36 cellular contexts compared by ENCODE assay signal in genomic region chr11:109029927-109030326, GRCh38.
"Had no signal": no experiment of that assay in that cellular context is flagged by ENCODE, and none has a peak within 500 bp of the region (broad histone marks: within the 10 kb centered on the region; RNA-seq: fewer than 3 reads in every experiment).

No MANE protein-coding gene starts in this region.

- H3K27ac Mint-ChIP-seq: activated B cell treated with CpG ODN at 0.5 μM for 24 hours; activated CD4-positive, alpha-beta memory T cell treated with anti-CD3 and anti-CD28 coated beads for 36 hours; activated CD4-positive, alpha-beta T cell treated with anti-CD3 and anti-CD28 coated beads, Interleukin-2, amount 10 ng/mL, durations not matched to agents 24 days and 14 days; activated CD8-positive, alpha-beta T cell treated with anti-CD3 and anti-CD28 coated beads for 36 hours; activated naive CD4-positive, alpha-beta T cell treated with anti-CD3 and anti-CD28 coated beads for 36 hours; activated naive CD4-positive, alpha-beta T cell treated with anti-CD3 and anti-CD28 coated beads, Interleukin-2, amount 50 U/mL, for 72 hours; activated naive CD8-positive, alpha-beta T cell treated with anti-CD3 and anti-CD28 coated beads for 36 hours; activated T-cell treated with anti-CD3 and anti-CD28 coated beads, Interleukin-2, amount 50 U/mL, for 72 hours; activated T-helper 1 cell treated with anti-CD3 and anti-CD28 coated beads, Interleukin-12 subunit alpha, Interleukin-12 subunit beta, Interleukin-2, Interleukin-4 antibody, amounts not matched to agents 30 ng/mL and 10 ng/mL and 1 ng/mL, durations not matched to agents 14 hours and 24 hours and 36 hours; activated T-helper 17 cell treated with anti-CD3 and anti-CD28 coated beads, Interleukin-2, amount 50 U/mL, for 72 hours; T-helper 1 cell treated with Interleukin-12 subunit alpha and Interleukin-12 subunit beta and Interleukin-4 antibody, amounts not matched to agents 30 μg/mL and 1 μg/mL, for 36 hours; T-helper 2 cell treated with Interferon-gamma antibody and Interleukin-4, amounts not matched to agents 5 μg/mL and 100 μg/mL, for 36 hours had no signal

- H3K36me3 Mint-ChIP-seq: activated CD4-positive, alpha-beta memory T cell treated with anti-CD3 and anti-CD28 coated beads for 36 hours; activated naive CD4-positive, alpha-beta T cell treated with anti-CD3 and anti-CD28 coated beads, Interleukin-2, amount 50 U/mL, for 72 hours; activated naive CD8-positive, alpha-beta T cell treated with anti-CD3 and anti-CD28 coated beads for 36 hours had no signal

- H3K9me3 ChIP-seq: adrenal gland, body of pancreas had no signal

- H3K4me3 Mint-ChIP-seq: activated B cell treated with CpG ODN at 0.5 μM for 24 hours; activated CD4-positive, alpha-beta memory T cell treated with anti-CD3 and anti-CD28 coated beads for 36 hours; activated CD4-positive, alpha-beta T cell treated with anti-CD3 and anti-CD28 coated beads, Interleukin-2, amount 10 ng/mL, durations not matched to agents 24 days and 14 days; activated CD8-positive, alpha-beta T cell treated with anti-CD3 and anti-CD28 coated beads for 36 hours; activated naive CD4-positive, alpha-beta T cell treated with anti-CD3 and anti-CD28 coated beads for 36 hours; activated naive CD8-positive, alpha-beta T cell treated with anti-CD3 and anti-CD28 coated beads for 36 hours; activated T-cell treated with anti-CD3 and anti-CD28 coated beads, Interleukin-2, amount 50 U/mL, for 4 hours; activated T-cell treated with anti-CD3 and anti-CD28 coated beads, Interleukin-2, amount 50 U/mL, for 72 hours; activated T-helper 1 cell treated with anti-CD3 and anti-CD28 coated beads, Interleukin-12 subunit alpha, Interleukin-12 subunit beta, Interleukin-2, Interleukin-4 antibody, amounts not matched to agents 30 ng/mL and 10 ng/mL and 1 ng/mL, durations not matched to agents 14 hours and 24 hours and 36 hours; activated T-helper 17 cell treated with anti-CD3 and anti-CD28 coated beads, Interleukin-2, amount 50 U/mL, for 72 hours; central memory CD8-positive, alpha-beta T cell; T-helper 1 cell treated with Interleukin-12 subunit alpha and Interleukin-12 subunit beta and Interleukin-4 antibody, amounts not matched to agents 30 μg/mL and 1 μg/mL, for 36 hours; T-helper 2 cell treated with Interferon-gamma antibody and Interleukin-4, amounts not matched to agents 5 μg/mL and 100 μg/mL, for 36 hours had no signal

- H3K9me3 Mint-ChIP-seq: activated CD4-positive, alpha-beta T cell treated with anti-CD3 and anti-CD28 coated beads, Interleukin-2, amount 10 ng/mL, durations not matched to agents 24 days and 14 days; activated naive CD4-positive, alpha-beta T cell treated with anti-CD3 and anti-CD28 coated beads, Interleukin-2, amount 50 U/mL, for 72 hours; activated T-cell treated with anti-CD3 and anti-CD28 coated beads, Interleukin-2, amount 50 U/mL, for 4 hours; activated T-helper 1 cell treated with anti-CD3 and anti-CD28 coated beads, Interleukin-12 subunit alpha, Interleukin-12 subunit beta, Interleukin-2, Interleukin-4 antibody, amounts not matched to agents 30 ng/mL and 10 ng/mL and 1 ng/mL, durations not matched to agents 14 hours and 24 hours and 36 hours; activated T-helper 17 cell treated with anti-CD3 and anti-CD28 coated beads, Interleukin-2, amount 50 U/mL, for 72 hours; central memory CD8-positive, alpha-beta T cell; T-helper 1 cell treated with Interleukin-12 subunit alpha and Interleukin-12 subunit beta and Interleukin-4 antibody, amounts not matched to agents 30 μg/mL and 1 μg/mL, for 36 hours; T-helper 2 cell treated with Interferon-gamma antibody and Interleukin-4, amounts not matched to agents 5 μg/mL and 100 μg/mL, for 36 hours had no signal

- H3K36me3 ChIP-seq: adrenal gland, brain microvascular endothelial cell, breast epithelium had no signal

- H3K27ac ChIP-seq: adrenal gland, body of pancreas, brain microvascular endothelial cell, breast epithelium, VCaP had no signal

- H3K4me3 ChIP-seq: adrenal gland, body of pancreas, breast epithelium had no signal

- H3K27me3 ChIP-seq: adrenal gland, body of pancreas, brain microvascular endothelial cell, breast epithelium had no signal

- H3K4me1 Mint-ChIP-seq: activated B cell treated with CpG ODN at 0.5 μM for 24 hours; activated CD4-positive, alpha-beta T cell treated with anti-CD3 and anti-CD28 coated beads, Interleukin-2, amount 10 ng/mL, durations not matched to agents 24 days and 14 days; activated naive CD8-positive, alpha-beta T cell treated with anti-CD3 and anti-CD28 coated beads for 36 hours; activated T-helper 17 cell treated with anti-CD3 and anti-CD28 coated beads, Interleukin-2, amount 50 U/mL, for 72 hours; central memory CD8-positive, alpha-beta T cell had no signal

- DNase-seq: activated B cell treated with CpG ODN at 0.5 μM for 24 hours; activated CD4-positive, alpha-beta memory T cell treated with anti-CD3 and anti-CD28 coated beads for 36 hours; activated CD4-positive, alpha-beta T cell treated with anti-CD3 and anti-CD28 coated beads for 4 hours; activated CD4-positive, alpha-beta T cell treated with anti-CD3 and anti-CD28 coated beads, Interleukin-2, amount 10 ng/mL, durations not matched to agents 24 days and 14 days; activated CD4-positive, alpha-beta T cell treated with anti-CD3 and anti-CD28 coated beads, Interleukin-2, amount 50 U/mL, for 1 hour; activated CD4-positive, alpha-beta T cell treated with anti-CD3 and anti-CD28 coated beads, Interleukin-2, amount 50 U/mL, for 4 hours; activated CD4-positive, CD25-positive, alpha-beta regulatory T cell treated with anti-CD3 and anti-CD28 coated beads, Interleukin-2, amount 50 U/mL, for 72 hours; activated CD8-positive, alpha-beta memory T cell treated with anti-CD3 and anti-CD28 coated beads, Interleukin-2, amount 50 U/mL, for 4 hours; activated CD8-positive, alpha-beta T cell treated with anti-CD3 and anti-CD28 coated beads for 36 hours; activated effector memory CD4-positive, alpha-beta T cell treated with anti-CD3 and anti-CD28 coated beads, Interleukin-2, amount 50 U/mL, for 16 hours; activated gamma-delta T cell treated with Interleukin-2 at 50 U/mL for 16 hours; activated naive CD4-positive, alpha-beta T cell; activated naive CD4-positive, alpha-beta T cell treated with anti-CD3 and anti-CD28 coated beads for 36 hours; activated naive CD4-positive, alpha-beta T cell treated with anti-CD3 and anti-CD28 coated beads, Interleukin-2, amount 50 U/mL, for 16 hours; activated naive CD8-positive, alpha-beta T cell treated with anti-CD3 and anti-CD28 coated beads for 36 hours; activated T-cell treated with anti-CD3 and anti-CD28 coated beads for 4 hours; activated T-cell treated with anti-CD3 and anti-CD28 coated beads, Interleukin-2, amount 50 U/mL, for 1 hour; activated T-cell treated with anti-CD3 and anti-CD28 coated beads, Interleukin-2, amount 50 U/mL, for 4 hours; activated T-cell treated with anti-CD3 and anti-CD28 coated beads, Interleukin-2, amount 50 U/mL, for 72 hours; adrenal gland; amniotic stem cell; aorta; body of pancreas; brain microvascular endothelial cell; cerebellar nuclear complex; T-helper 1 cell; T-helper 2 cell; T-helper 9 cell had no signal

- H3K4me1 ChIP-seq: body of pancreas, breast epithelium had no signal

- ATAC-seq: activated CD8-positive, alpha-beta T cell treated with anti-CD3 and anti-CD28 coated beads for 36 hours; activated naive CD4-positive, alpha-beta T cell treated with anti-CD3 and anti-CD28 coated beads, Interleukin-2, amount 50 U/mL, for 72 hours; activated T-cell treated with anti-CD3 and anti-CD28 coated beads, Interleukin-2, amount 50 U/mL, for 4 hours; activated T-cell treated with anti-CD3 and anti-CD28 coated beads, Interleukin-2, amount 50 U/mL, for 72 hours; activated T-helper 17 cell treated with anti-CD3 and anti-CD28 coated beads, Interleukin-2, amount 50 U/mL, for 72 hours; body of pancreas had no signal

- H3K27me3 Mint-ChIP-seq: activated B cell treated with CpG ODN at 0.5 μM for 24 hours; activated CD4-positive, alpha-beta T cell treated with anti-CD3 and anti-CD28 coated beads, Interleukin-2, amount 10 ng/mL, durations not matched to agents 24 days and 14 days had no signal
